ENCODE assay signal across 22 cellular contexts in genomic region chr13:25561842-25562241, GRCh38.
A peak's percentile ranks its signal among the peaks of the same experiment; 100 is the strongest.
DNase-seq lines count a peak whose midpoint lies in the region; ATAC-seq and TF ChIP-seq lines count a peak whose summit lies in the region.
"Had no signal": no experiment of that assay in that cellular context is flagged by ENCODE, and none has a peak within 500 bp of the region (broad histone marks: within the 10 kb centered on the region; RNA-seq: fewer than 3 reads in every experiment).

No MANE protein-coding gene starts in this region.

- no peaks in the 10 kb centered on the region for H3K27me3 ChIP-seq in esophagus muscularis mucosa
- H3K27me3 ChIP-seq: BE2C, BLaER1 had no signal

- H3K27ac Mint-ChIP-seq in activated CD8-positive, alpha-beta memory T cell treated with anti-CD3 and anti-CD28 coated beads, Interleukin-2, amount 10 ng/mL, durations not matched to agents 7 days and 5 days, result no peak overlapping the region
- H3K27ac Mint-ChIP-seq: CD14-positive monocyte; CD4-positive, alpha-beta memory T cell; CD4-positive, CD25-positive, alpha-beta regulatory T cell; CD8-positive, alpha-beta memory T cell had no signal

- ATAC-seq in activated CD8-positive, alpha-beta memory T cell treated with anti-CD3 and anti-CD28 coated beads, Interleukin-2, amount 10 ng/mL, durations not matched to agents 7 days and 5 days, result no peak
- ATAC-seq in HG02759 (IDR thresholded peaks at IDR 0.05; ENCODE audit: unreplicated experiment), result no peak

- H3K4me1 ChIP-seq in esophagus muscularis mucosa, result no peaks in the 10 kb centered on the region
- H3K4me1 ChIP-seq: BE2C, BLaER1 had no signal

- H3K27ac ChIP-seq in esophagus muscularis mucosa (replicated peaks in 1 of 4), result no peak overlapping the region
- H3K27ac ChIP-seq: BLaER1 had no signal

- H3K4me3 Mint-ChIP-seq in activated CD8-positive, alpha-beta memory T cell treated with anti-CD3 and anti-CD28 coated beads, Interleukin-2, amount 10 ng/mL, durations not matched to agents 7 days and 5 days, result no peak overlapping the region
- H3K4me3 Mint-ChIP-seq: CD14-positive monocyte; CD4-positive, alpha-beta memory T cell; CD4-positive, CD25-positive, alpha-beta regulatory T cell; CD8-positive, alpha-beta memory T cell had no signal

- TF ChIP-seq POLR2A in esophagus muscularis mucosa (IDR thresholded peaks at IDR 0.05; ENCODE audit: low read depth), result no peak

- no peaks in the 10 kb centered on the region for H3K36me3 Mint-ChIP-seq in activated CD8-positive, alpha-beta memory T cell treated with anti-CD3 and anti-CD28 coated beads, Interleukin-2, amount 10 ng/mL, durations not matched to agents 7 days and 5 days
- H3K36me3 Mint-ChIP-seq: CD14-positive monocyte; CD4-positive, alpha-beta memory T cell; CD4-positive, CD25-positive, alpha-beta regulatory T cell had no signal

- no peaks in the 10 kb centered on the region for H3K9me3 Mint-ChIP-seq in activated CD8-positive, alpha-beta memory T cell treated with anti-CD3 and anti-CD28 coated beads, Interleukin-2, amount 10 ng/mL, durations not matched to agents 7 days and 5 days (ENCODE audit: low read depth)
- H3K9me3 Mint-ChIP-seq: CD14-positive monocyte had no signal

- DNase-seq in NCI-H2171 (lab: John Stamatoyannopoulos, UW) (peak; percentile 39), cerebellar cortex (ENCODE audit: low spot score) (peak; percentile 70), esophagus muscularis mucosa (ENCODE audit: extremely low spot score) (peak; percentile 62), SIG-M5 (lab: John Stamatoyannopoulos, UW) (no peak)
- no peak for DNase-seq in stimulated activated CD4-positive, alpha-beta T cell treated with anti-CD3 and anti-CD28 coated beads, Interleukin-4, amount 100 ng/mL, for 24 hours
- DNase-seq in activated CD8-positive, alpha-beta memory T cell treated with anti-CD3 and anti-CD28 coated beads, Interleukin-2, amount 10 ng/mL, durations not matched to agents 7 days and 5 days, result no peak
- DNase-seq: 8988T; ACHN; BE2C; CD4-positive, alpha-beta memory T cell; CD4-positive, CD25-positive, alpha-beta regulatory T cell; CD8-positive, alpha-beta memory T cell; COR-L47; DMS 273 treated with DMSO at 0.1 percent for 48 hours; DMS153; DMS79; DND-41; EL; GF-D8 had no signal

- TF ChIP-seq EP300 in esophagus muscularis mucosa (IDR thresholded peaks at IDR 0.05), result no peak

- no peaks in the 10 kb centered on the region for H3K4me1 Mint-ChIP-seq in activated CD8-positive, alpha-beta memory T cell treated with anti-CD3 and anti-CD28 coated beads, Interleukin-2, amount 10 ng/mL, durations not matched to agents 7 days and 5 days
- H3K4me1 Mint-ChIP-seq: CD14-positive monocyte; CD4-positive, alpha-beta memory T cell; CD4-positive, CD25-positive, alpha-beta regulatory T cell; CD8-positive, alpha-beta memory T cell had no signal

- no peaks in the 10 kb centered on the region for H3K9me3 ChIP-seq in esophagus muscularis mucosa
- H3K9me3 ChIP-seq: BE2C, BLaER1 had no signal

- H3K36me3 ChIP-seq in esophagus muscularis mucosa, result no peaks in the 10 kb centered on the region
- H3K36me3 ChIP-seq: BE2C, BLaER1 had no signal

- intact Hi-C loops in esophagus muscularis mucosa (cut with DNase I), result no loop called here

- H3K4me3 ChIP-seq in esophagus muscularis mucosa, result no peak overlapping the region
- H3K4me3 ChIP-seq: BLaER1 had no signal

- 84% methylated on average over 7 of the region's 7 CpGs for WGBS in esophagus muscularis mucosa

- H3K27me3 Mint-ChIP-seq in activated CD8-positive, alpha-beta memory T cell treated with anti-CD3 and anti-CD28 coated beads, Interleukin-2, amount 10 ng/mL, durations not matched to agents 7 days and 5 days, result peaks cover 16% of the 10 kb centered on the region

- TF ChIP-seq CTCF in esophagus muscularis mucosa (IDR thresholded peaks at IDR 0.05), result no peak

- CTCF ChIA-PET in activated CD8-positive, alpha-beta memory T cell treated with anti-CD3 and anti-CD28 coated beads, Interleukin-2, amount 10 ng/mL, durations not matched to agents 7 days and 5 days (lab: Charles Lee), result no interaction called here

Comparison
In these comparisons a context has a peak if more than half of its experiments do, and no peak if none do; other contexts are left out.
1. DNase-seq: peak in NCI-H2171 (single experiment), cerebellar cortex (single experiment) and esophagus muscularis mucosa (single experiment); none in stimulated activated CD4-positive, alpha-beta T cell treated with anti-CD3 and anti-CD28 coated beads, Interleukin-4, amount 100 ng/mL, for 24 hours (single experiment), SIG-M5 (single experiment) and activated CD8-positive, alpha-beta memory T cell treated with anti-CD3 and anti-CD28 coated beads, Interleukin-2, amount 10 ng/mL, durations not matched to agents 7 days and 5 days (single experiment).